Comparison of ENCODE assay signal across 4 cellular contexts in the genomic region with DNA sequence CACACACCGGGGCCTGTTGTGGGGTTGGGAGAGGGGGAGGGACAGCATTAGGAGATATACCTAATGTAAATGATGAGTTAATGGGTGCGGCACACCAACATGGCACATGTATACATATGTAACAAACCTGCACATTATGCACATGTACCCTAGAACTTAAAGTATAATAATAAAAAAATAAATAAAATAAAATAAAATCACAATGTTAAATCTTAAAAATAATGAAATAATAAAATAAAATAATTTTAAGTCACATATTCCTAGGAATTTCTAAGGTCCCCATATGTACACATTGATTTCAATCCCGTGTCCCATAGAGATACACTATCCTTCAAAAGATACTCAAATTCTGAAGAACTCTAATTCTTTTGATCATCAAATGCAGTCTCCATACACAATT. TPM values are rescaled to one million over a fixed set of nuclear protein-coding genes. Genes with fewer than 3 reads are reported as not detected.
"Had no signal": no experiment of that assay in that cellular context is flagged by ENCODE, and none has a peak within 500 bp of the region (broad histone marks: within the 10 kb centered on the region; RNA-seq: fewer than 3 reads in every experiment).

No MANE protein-coding gene starts in this region.

RNA-seq across cellular contexts. Expression of a gene that starts 59.0 kb away (rescaled TPM):
- total RNA-seq: LHCN-M2, M059J, MCF 10A, NCI-H460 had no signal
